1 cellular context compared by ENCODE assay signal in the genomic region with DNA sequence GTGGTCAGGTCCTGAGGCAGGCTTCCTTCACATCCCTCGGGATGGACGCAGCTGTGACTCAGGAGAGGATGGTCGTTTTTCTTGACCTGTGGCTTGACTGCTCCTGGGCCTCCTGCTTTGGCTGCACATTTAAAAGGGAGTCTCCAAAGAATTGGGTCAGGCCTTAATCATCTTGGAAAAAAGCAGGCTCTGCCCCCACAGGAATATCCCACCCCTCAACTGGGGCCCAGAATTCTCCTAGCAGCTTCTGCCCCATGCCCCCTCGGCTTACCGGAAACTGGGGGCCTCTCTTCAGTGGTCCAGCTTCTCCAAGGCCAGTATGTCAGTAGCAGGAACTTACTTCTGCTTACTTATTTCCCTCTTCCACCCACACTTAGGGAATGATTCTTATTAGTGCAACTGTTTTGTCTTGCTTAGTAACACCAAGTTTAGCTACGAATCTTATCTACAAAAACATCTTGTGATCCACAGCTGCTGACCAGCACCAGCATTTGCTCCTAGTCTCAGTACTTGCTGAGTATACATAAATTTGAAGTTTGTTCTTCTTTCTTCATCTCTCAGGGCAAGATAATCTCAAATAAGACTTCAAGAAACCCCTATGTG.
A peak's percentile ranks its signal among the peaks of the same experiment; 100 is the strongest.
TF ChIP-seq lines count a peak whose summit lies in the region.

No MANE protein-coding gene starts in this region.

TF ChIP-seq in K562, 482 proteins besides CTCF, POLR2A, EP300 and RAD21:
- no peak for TF ChIP-seq HDAC2 (IDR thresholded peaks at IDR 0.05)
- TF ChIP-seq, protein P1, sequence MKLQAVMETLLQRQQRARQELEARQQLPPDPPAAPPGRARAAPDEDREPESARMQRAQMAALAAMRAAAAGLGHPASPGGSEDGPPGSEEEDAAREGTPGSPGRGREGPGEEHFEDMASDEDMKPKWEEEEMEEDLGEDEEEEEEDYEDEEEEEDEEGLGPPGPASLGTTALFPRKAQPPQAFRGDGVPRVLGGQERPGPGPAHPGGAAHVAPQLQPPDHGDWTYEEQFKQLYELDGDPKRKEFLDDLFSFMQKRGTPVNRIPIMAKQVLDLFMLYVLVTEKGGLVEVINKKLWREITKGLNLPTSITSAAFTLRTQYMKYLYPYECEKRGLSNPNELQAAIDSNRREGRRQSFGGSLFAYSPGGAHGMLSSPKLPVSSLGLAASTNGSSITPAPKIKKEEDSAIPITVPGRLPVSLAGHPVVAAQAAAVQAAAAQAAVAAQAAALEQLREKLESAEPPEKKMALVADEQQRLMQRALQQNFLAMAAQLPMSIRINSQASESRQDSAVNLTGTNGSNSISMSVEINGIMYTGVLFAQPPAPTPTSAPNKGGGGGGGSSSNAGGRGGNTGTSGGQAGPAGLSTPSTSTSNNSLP (IDR thresholded peaks at IDR 0.05; ENCODE audit: borderline replicate concordance, low read depth, low read length): no peak
- no peak for TF ChIP-seq HDGF (IDR thresholded peaks at IDR 0.05)
- no peak for TF ChIP-seq KDM4B (IDR thresholded peaks at IDR 0.05; ENCODE audit: borderline replicate concordance in 2 of 2, low read depth in 1 of 2)
- no peak for TF ChIP-seq ZNF444 (CRISPR knock-in tag; IDR thresholded peaks at IDR 0.05)
- 0 out of 2 replicates have a peak, but pooled peaks have one; percentile 17 for TF ChIP-seq MAFG (tag; conservative IDR thresholded peaks at IDR 0.05)
- no peak for TF ChIP-seq PHF8 (IDR thresholded peaks at IDR 0.05; ENCODE audit: borderline replicate concordance, low read length)
- TF ChIP-seq FIP1L1 (IDR thresholded peaks at IDR 0.05; ENCODE audit: low read depth, low read length, poor library complexity, severe bottlenecking): no peak
- no peak for TF ChIP-seq ZNF785 (CRISPR knock-in tag; IDR thresholded peaks at IDR 0.05)
- TF ChIP-seq KLF10 (CRISPR knock-in tag; IDR thresholded peaks at IDR 0.05): no peak
- TF ChIP-seq ZBTB34 (CRISPR knock-in tag; IDR thresholded peaks at IDR 0.05): no peak
- TF ChIP-seq YY1 (IDR thresholded peaks at IDR 0.05; ENCODE audit: borderline replicate concordance in 1 of 3, control insufficient read depth in 1 of 3, extremely low read depth in 1 of 3, insufficient read depth in 3 of 3, insufficient read length in 1 of 3, insufficient replicate concordance in 2 of 3, low read depth in 1 of 3, low read length in 2 of 3): no peak
- no peak for TF ChIP-seq PYGO2 (tag; IDR thresholded peaks at IDR 0.05)
- no peak for TF ChIP-seq ZBTB11 (CRISPR knock-in tag; IDR thresholded peaks at IDR 0.05)
- TF ChIP-seq, protein P2, sequence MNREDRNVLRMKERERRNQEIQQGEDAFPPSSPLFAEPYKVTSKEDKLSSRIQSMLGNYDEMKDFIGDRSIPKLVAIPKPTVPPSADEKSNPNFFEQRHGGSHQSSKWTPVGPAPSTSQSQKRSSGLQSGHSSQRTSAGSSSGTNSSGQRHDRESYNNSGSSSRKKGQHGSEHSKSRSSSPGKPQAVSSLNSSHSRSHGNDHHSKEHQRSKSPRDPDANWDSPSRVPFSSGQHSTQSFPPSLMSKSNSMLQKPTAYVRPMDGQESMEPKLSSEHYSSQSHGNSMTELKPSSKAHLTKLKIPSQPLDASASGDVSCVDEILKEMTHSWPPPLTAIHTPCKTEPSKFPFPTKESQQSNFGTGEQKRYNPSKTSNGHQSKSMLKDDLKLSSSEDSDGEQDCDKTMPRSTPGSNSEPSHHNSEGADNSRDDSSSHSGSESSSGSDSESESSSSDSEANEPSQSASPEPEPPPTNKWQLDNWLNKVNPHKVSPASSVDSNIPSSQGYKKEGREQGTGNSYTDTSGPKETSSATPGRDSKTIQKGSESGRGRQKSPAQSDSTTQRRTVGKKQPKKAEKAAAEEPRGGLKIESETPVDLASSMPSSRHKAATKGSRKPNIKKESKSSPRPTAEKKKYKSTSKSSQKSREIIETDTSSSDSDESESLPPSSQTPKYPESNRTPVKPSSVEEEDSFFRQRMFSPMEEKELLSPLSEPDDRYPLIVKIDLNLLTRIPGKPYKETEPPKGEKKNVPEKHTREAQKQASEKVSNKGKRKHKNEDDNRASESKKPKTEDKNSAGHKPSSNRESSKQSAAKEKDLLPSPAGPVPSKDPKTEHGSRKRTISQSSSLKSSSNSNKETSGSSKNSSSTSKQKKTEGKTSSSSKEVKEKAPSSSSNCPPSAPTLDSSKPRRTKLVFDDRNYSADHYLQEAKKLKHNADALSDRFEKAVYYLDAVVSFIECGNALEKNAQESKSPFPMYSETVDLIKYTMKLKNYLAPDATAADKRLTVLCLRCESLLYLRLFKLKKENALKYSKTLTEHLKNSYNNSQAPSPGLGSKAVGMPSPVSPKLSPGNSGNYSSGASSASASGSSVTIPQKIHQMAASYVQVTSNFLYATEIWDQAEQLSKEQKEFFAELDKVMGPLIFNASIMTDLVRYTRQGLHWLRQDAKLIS (CRISPR knock-in tag; IDR thresholded peaks at IDR 0.05): no peak
- TF ChIP-seq NCOR1 (IDR thresholded peaks at IDR 0.05): no peak
- no peak for TF ChIP-seq ZNF57 (CRISPR knock-in tag; IDR thresholded peaks at IDR 0.05)
- TF ChIP-seq FOXK1 (CRISPR knock-in tag; IDR thresholded peaks at IDR 0.05; ENCODE audit: borderline replicate concordance): no peak
- no peak for TF ChIP-seq FOXP1 (CRISPR knock-in tag; IDR thresholded peaks at IDR 0.05)
- no peak for TF ChIP-seq HOXB6 (CRISPR knock-in tag; IDR thresholded peaks at IDR 0.05; ENCODE audit: borderline replicate concordance)
- TF ChIP-seq, protein P3, sequence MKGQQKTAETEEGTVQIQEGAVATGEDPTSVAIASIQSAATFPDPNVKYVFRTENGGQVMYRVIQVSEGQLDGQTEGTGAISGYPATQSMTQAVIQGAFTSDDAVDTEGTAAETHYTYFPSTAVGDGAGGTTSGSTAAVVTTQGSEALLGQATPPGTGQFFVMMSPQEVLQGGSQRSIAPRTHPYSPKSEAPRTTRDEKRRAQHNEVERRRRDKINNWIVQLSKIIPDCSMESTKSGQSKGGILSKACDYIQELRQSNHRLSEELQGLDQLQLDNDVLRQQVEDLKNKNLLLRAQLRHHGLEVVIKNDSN (CRISPR knock-in tag; IDR thresholded peaks at IDR 0.05): no peak
- no peak for TF ChIP-seq HNRNPLL (IDR thresholded peaks at IDR 0.05; ENCODE audit: low read depth, low read length, poor library complexity, severe bottlenecking)
- TF ChIP-seq ZNF316 (IDR thresholded peaks at IDR 0.05): peak; percentile 41; the same call in 1 of the 2 replicates
- TF ChIP-seq C11orf30 (IDR thresholded peaks at IDR 0.05; ENCODE audit: low read depth): peak; percentile 18; the same call in 1 of the 2 replicates
